Comparison of ENCODE assay signal across 13 cellular contexts in the genomic region with DNA sequence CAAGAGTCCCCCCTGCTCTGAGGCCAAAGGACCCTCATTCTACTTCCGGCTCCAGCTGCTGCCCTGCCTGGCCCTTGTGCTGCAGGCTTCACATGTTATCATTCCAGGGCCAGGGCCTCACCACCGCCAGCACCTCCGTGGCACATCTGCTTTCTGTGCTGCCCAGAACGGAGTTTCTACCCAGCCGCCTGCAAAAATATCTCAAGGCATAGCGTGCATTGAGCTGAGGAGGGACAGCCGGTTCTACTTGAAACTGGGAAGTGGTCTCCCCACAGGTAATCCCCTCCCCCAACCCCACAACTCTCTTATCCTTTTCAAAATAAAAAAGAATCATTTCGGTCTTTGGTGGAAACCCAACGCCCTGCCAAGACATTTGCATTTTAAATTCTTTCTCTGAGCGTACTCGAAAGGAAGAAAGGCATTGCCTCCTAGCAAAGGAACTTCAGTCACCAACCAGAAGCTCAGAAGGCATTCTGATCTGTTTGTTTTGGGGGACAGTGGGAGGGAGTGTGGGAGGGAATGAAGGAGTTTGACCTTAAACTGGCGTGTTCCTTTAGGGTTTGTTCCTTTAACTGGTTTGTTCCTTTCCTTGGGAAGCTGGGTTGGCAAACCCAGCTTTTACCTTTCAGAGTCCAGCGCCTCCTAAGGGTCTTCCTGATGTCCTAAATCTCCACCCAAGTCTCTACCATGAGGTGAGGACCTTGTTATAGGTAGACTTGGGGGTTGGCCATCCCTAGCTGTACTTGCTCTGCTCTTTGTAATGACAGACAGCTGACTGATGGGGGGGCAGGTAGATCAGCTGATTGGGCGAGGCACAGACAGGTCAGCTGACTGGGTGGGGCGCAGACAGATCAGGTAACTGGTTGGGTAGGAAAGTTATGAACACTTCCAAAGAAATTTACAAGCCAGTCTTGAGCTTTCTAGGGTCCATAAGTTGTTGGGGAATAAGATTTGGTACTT. TPM values are rescaled to one million over a fixed set of nuclear protein-coding genes. Genes with fewer than 3 reads are reported as not detected.
DNase-seq lines count a peak whose midpoint lies in the region; ATAC-seq and TF ChIP-seq lines count a peak whose summit lies in the region.
"Had no signal": no experiment of that assay in that cellular context is flagged by ENCODE, and none has a peak within 500 bp of the region (broad histone marks: within the 10 kb centered on the region; RNA-seq: fewer than 3 reads in every experiment).

No MANE protein-coding gene starts in this region.

- H3K27me3 Mint-ChIP-seq in T-helper 1 cell treated with Interleukin-12 subunit alpha and Interleukin-12 subunit beta and Interleukin-4 antibody, amounts not matched to agents 30 μg/mL and 1 μg/mL, for 36 hours (ENCODE audit: low read depth): no peaks in the 10 kb centered on the region
- H3K27me3 Mint-ChIP-seq in activated CD8-positive, alpha-beta T cell treated with anti-CD3 and anti-CD28 coated beads for 36 hours: no peaks in the 10 kb centered on the region
- no peaks in the 10 kb centered on the region for H3K27me3 Mint-ChIP-seq in naive thymus-derived CD4-positive, alpha-beta T cell

- intact Hi-C loops in activated CD8-positive, alpha-beta T cell treated with anti-CD3 and anti-CD28 coated beads for 36 hours (cut with micrococcal nuclease): no loop called here
- intact Hi-C loops in naive thymus-derived CD4-positive, alpha-beta T cell (cut with micrococcal nuclease): no loop called here
- intact Hi-C loops in lower lobe of right lung (cut with DNase I): no loop called here
- intact Hi-C loops in transverse colon (cut with DNase I; ENCODE audit: low total_unique reads): no loop called here

- DNase-seq in T-helper 1 cell: no peak
- peak; percentile 65 for DNase-seq in activated CD8-positive, alpha-beta T cell treated with anti-CD3 and anti-CD28 coated beads for 36 hours
- peak in 8 of 9 donors; percentile 5 to 49 (median 33) for DNase-seq in naive thymus-derived CD4-positive, alpha-beta T cell
- no peak for DNase-seq in lower lobe of right lung
- DNase-seq in transverse colon: no peak
- DNase-seq in stimulated activated CD4-positive, alpha-beta T cell treated with anti-CD3 and anti-CD28 coated beads, Interleukin-12 subunit alpha, Interleukin-12 subunit beta, amount 100 ng/mL, for 4 hours: no peak
- DNase-seq: effector CD8-positive, alpha-beta T cell; H7; SJCRH30 had no signal

- peaks cover 45 to 58% of the 10 kb centered on the region in 2 donors for H3K4me1 ChIP-seq in naive thymus-derived CD4-positive, alpha-beta T cell (ENCODE audit: control insufficient read depth in 2 of 2, insufficient read depth in 2 of 2, low read length in 2 of 2)
- H3K4me1 ChIP-seq in lower lobe of right lung: peaks cover 17% of the 10 kb centered on the region
- no peaks in the 10 kb centered on the region for H3K4me1 ChIP-seq in transverse colon
- H3K4me1 ChIP-seq: SJCRH30 had no signal

- H3K27me3 ChIP-seq in naive thymus-derived CD4-positive, alpha-beta T cell (ENCODE audit: control insufficient read depth in 2 of 2, insufficient read depth in 2 of 2, low read length in 2 of 2): no peaks in the 10 kb centered on the region
- H3K27me3 ChIP-seq in lower lobe of right lung (ENCODE audit: low read depth) (no peaks in the 10 kb centered on the region), transverse colon (no peaks in the 10 kb centered on the region)
- H3K27me3 ChIP-seq: SJCRH30 had no signal

- in situ Hi-C loops in transverse colon (cut with MboI; ENCODE audit: low pct_ligation_motif_present in 1 of 4, low pct_unique_long_range_greater_than_20kb in 1 of 4, low sequenced_read_pairs in 3 of 4): no loop called here

- no peaks in the 10 kb centered on the region for H3K9me3 Mint-ChIP-seq in T-helper 1 cell treated with Interleukin-12 subunit alpha and Interleukin-12 subunit beta and Interleukin-4 antibody, amounts not matched to agents 30 μg/mL and 1 μg/mL, for 36 hours
- H3K9me3 Mint-ChIP-seq in activated CD8-positive, alpha-beta T cell treated with anti-CD3 and anti-CD28 coated beads for 36 hours: no peaks in the 10 kb centered on the region
- peaks cover 0 to 3% (median 0%) of the 10 kb centered on the region in 11 donors for H3K9me3 Mint-ChIP-seq in naive thymus-derived CD4-positive, alpha-beta T cell
- H3K9me3 Mint-ChIP-seq: type B pancreatic cell had no signal

- H3K4me3 ChIP-seq in naive thymus-derived CD4-positive, alpha-beta T cell (ENCODE audit: low read length): no peak overlapping the region
- H3K4me3 ChIP-seq in lower lobe of right lung: no peak overlapping the region
- no peak overlapping the region for H3K4me3 ChIP-seq in transverse colon
- H3K4me3 ChIP-seq: SJCRH30 had no signal

- no peak for TF ChIP-seq EP300 in transverse colon (IDR thresholded peaks at IDR 0.05; ENCODE audit: low read depth)

- ATAC-seq in GM21529 (IDR thresholded peaks at IDR 0.05; ENCODE audit: unreplicated experiment) (peak; percentile 41), lower lobe of right lung (no peak)
- ATAC-seq in activated CD8-positive, alpha-beta T cell treated with anti-CD3 and anti-CD28 coated beads for 36 hours: no peak
- no peak for ATAC-seq in naive thymus-derived CD4-positive, alpha-beta T cell

- no peak for TF ChIP-seq POLR2A in transverse colon (IDR thresholded peaks at IDR 0.05)

- H3K9me3 ChIP-seq in naive thymus-derived CD4-positive, alpha-beta T cell (ENCODE audit: control insufficient read depth in 2 of 3, low read length in 3 of 3): no peaks in the 10 kb centered on the region
- no peaks in the 10 kb centered on the region for H3K9me3 ChIP-seq in lower lobe of right lung
- no peaks in the 10 kb centered on the region for H3K9me3 ChIP-seq in transverse colon
- H3K9me3 ChIP-seq: SJCRH30 had no signal

- TF ChIP-seq CTCF in activated CD8-positive, alpha-beta T cell treated with anti-CD3 and anti-CD28 coated beads for 36 hours (IDR thresholded peaks at IDR 0.05): no peak
- no peak for TF ChIP-seq CTCF in lower lobe of right lung (IDR thresholded peaks at IDR 0.05)
- no peak for TF ChIP-seq CTCF in transverse colon (IDR thresholded peaks at IDR 0.05)

- 59 to 69% methylated on average over 9 to 15 of the region's 15 CpGs for WGBS in transverse colon (ENCODE audit: low coverage in 1 of 2), 2 donors

- peak overlapping the region; percentile 23 for H3K4me3 Mint-ChIP-seq in T-helper 1 cell treated with Interleukin-12 subunit alpha and Interleukin-12 subunit beta and Interleukin-4 antibody, amounts not matched to agents 30 μg/mL and 1 μg/mL, for 36 hours
- H3K4me3 Mint-ChIP-seq in activated CD8-positive, alpha-beta T cell treated with anti-CD3 and anti-CD28 coated beads for 36 hours: peak overlapping the region; percentile 42
- peak overlapping the region; percentile 12 to 83 (median 64) for H3K4me3 Mint-ChIP-seq in naive thymus-derived CD4-positive, alpha-beta T cell
- H3K4me3 Mint-ChIP-seq: type B pancreatic cell had no signal

- H3K4me1 Mint-ChIP-seq in T-helper 1 cell treated with Interleukin-12 subunit alpha and Interleukin-12 subunit beta and Interleukin-4 antibody, amounts not matched to agents 30 μg/mL and 1 μg/mL, for 36 hours (ENCODE audit: low read depth): peaks cover 53% of the 10 kb centered on the region
- H3K4me1 Mint-ChIP-seq in activated CD8-positive, alpha-beta T cell treated with anti-CD3 and anti-CD28 coated beads for 36 hours (ENCODE audit: low read depth): peaks cover 67% of the 10 kb centered on the region
- H3K4me1 Mint-ChIP-seq in naive thymus-derived CD4-positive, alpha-beta T cell: peaks cover 52 to 78% (median 66%) of the 10 kb centered on the region in 7 donors

- peaks cover 76% of the 10 kb centered on the region for H3K36me3 Mint-ChIP-seq in T-helper 1 cell treated with Interleukin-12 subunit alpha and Interleukin-12 subunit beta and Interleukin-4 antibody, amounts not matched to agents 30 μg/mL and 1 μg/mL, for 36 hours (ENCODE audit: low read depth)
- H3K36me3 Mint-ChIP-seq in activated CD8-positive, alpha-beta T cell treated with anti-CD3 and anti-CD28 coated beads for 36 hours (ENCODE audit: low read depth): peaks cover 72% of the 10 kb centered on the region
- peaks cover 16 to 66% (median 54%) of the 10 kb centered on the region in 5 donors for H3K36me3 Mint-ChIP-seq in naive thymus-derived CD4-positive, alpha-beta T cell
- H3K36me3 Mint-ChIP-seq: type B pancreatic cell had no signal

- POLR2A ChIA-PET in activated CD8-positive, alpha-beta T cell treated with anti-CD3 and anti-CD28 coated beads for 36 hours (lab: Charles Lee): interaction anchor here (0.7 to 4.8 kb wide), 11 partner anchors 9 to 65 kb away, joined by 3 to 38 read pairs (median 4); partner anchors contain the start of gene PIK3R5
- POLR2A ChIA-PET in naive thymus-derived CD4-positive, alpha-beta T cell (lab: Charles Lee): interaction anchor here (0.6 to 4.6 kb wide), 8 partner anchors 18 to 1213 kb away, joined by 3 to 27 read pairs (median 3); partner anchors contain the start of genes PIK3R5 and TP53

- H3K27ac Mint-ChIP-seq in T-helper 1 cell treated with Interleukin-12 subunit alpha and Interleukin-12 subunit beta and Interleukin-4 antibody, amounts not matched to agents 30 μg/mL and 1 μg/mL, for 36 hours: peak overlapping the region; percentile 66
- H3K27ac Mint-ChIP-seq in activated CD8-positive, alpha-beta T cell treated with anti-CD3 and anti-CD28 coated beads for 36 hours: peak overlapping the region; percentile 91
- peak overlapping the region in 8 of 9 donors; percentile 78 to 99 (median 96) for H3K27ac Mint-ChIP-seq in naive thymus-derived CD4-positive, alpha-beta T cell
- H3K27ac Mint-ChIP-seq: type B pancreatic cell had no signal

- H3K36me3 ChIP-seq in naive thymus-derived CD4-positive, alpha-beta T cell (ENCODE audit: control insufficient read depth in 2 of 3, insufficient read depth in 3 of 3, low read length in 3 of 3): peaks cover 19 to 30% (median 29%) of the 10 kb centered on the region in 3 experiments
- H3K36me3 ChIP-seq in lower lobe of right lung (peaks cover 17% of the 10 kb centered on the region), transverse colon (no peaks in the 10 kb centered on the region)
- H3K36me3 ChIP-seq: SJCRH30 had no signal

- peak overlapping the region; percentile 80 for H3K27ac ChIP-seq in naive thymus-derived CD4-positive, alpha-beta T cell (ENCODE audit: low read depth, low read length)
- H3K27ac ChIP-seq in lower lobe of right lung: no peak overlapping the region
- no peak overlapping the region for H3K27ac ChIP-seq in transverse colon
- H3K27ac ChIP-seq: 22Rv1, SJCRH30 had no signal

- CTCF ChIA-PET in activated CD8-positive, alpha-beta T cell treated with anti-CD3 and anti-CD28 coated beads for 36 hours (lab: Charles Lee): interaction anchor here (0.7 to 2.5 kb wide), 12 partner anchors 10 to 121 kb away, joined by 3 to 8 read pairs (median 4); no protein-coding TSS in a partner anchor
- CTCF ChIA-PET in naive thymus-derived CD4-positive, alpha-beta T cell (lab: Charles Lee): interaction anchor here (0.6 to 1.8 kb wide), 7 partner anchors 39 to 1860 kb away, joined by 3 to 8 read pairs (median 3); no protein-coding TSS in a partner anchor

RNA-seq across cellular contexts. Expression of gene PIK3R6, which starts 33.4 kb away (rescaled TPM):
- 1 to 10 TPM; 3.8 to 3.9 TPM for total RNA-seq in activated CD8-positive, alpha-beta T cell treated with anti-CD3 and anti-CD28 coated beads for 36 hours
- total RNA-seq in naive thymus-derived CD4-positive, alpha-beta T cell: 10 to 100 TPM in 1 of 5 experiments, 1 to 10 TPM in 2, under 1 TPM in 2; 0.40 to 11.3 (median 1.1) TPM
- under 1 TPM; 0.06 to 0.37 TPM for polyA plus RNA-seq in naive thymus-derived CD4-positive, alpha-beta T cell
- total RNA-seq in lower lobe of right lung (2.5 TPM), transverse colon (1 to 10 TPM in 1 of 4 donors, under 1 TPM in 1, not detected in 2; 0.55 to 1.4 TPM)
- total RNA-seq: SJCRH30 had no signal

Comparison
In these comparisons a context has a peak if more than half of its experiments do, and no peak if none do; other contexts are left out.
1. DNase-seq: peak in activated CD8-positive, alpha-beta T cell treated with anti-CD3 and anti-CD28 coated beads for 36 hours (single experiment) and naive thymus-derived CD4-positive, alpha-beta T cell (8 of 9); none in T-helper 1 cell (0 of 5), lower lobe of right lung (single experiment), transverse colon (single experiment) and stimulated activated CD4-positive, alpha-beta T cell treated with anti-CD3 and anti-CD28 coated beads, Interleukin-12 subunit alpha, Interleukin-12 subunit beta, amount 100 ng/mL, for 4 hours (single experiment).
2. Peak in every context shown above with its lines, with median percentiles within 50 percentile points of each other: H3K27ac Mint-ChIP-seq and H3K4me3 Mint-ChIP-seq.